28 cellular contexts compared by ENCODE assay signal in the genomic region with DNA sequence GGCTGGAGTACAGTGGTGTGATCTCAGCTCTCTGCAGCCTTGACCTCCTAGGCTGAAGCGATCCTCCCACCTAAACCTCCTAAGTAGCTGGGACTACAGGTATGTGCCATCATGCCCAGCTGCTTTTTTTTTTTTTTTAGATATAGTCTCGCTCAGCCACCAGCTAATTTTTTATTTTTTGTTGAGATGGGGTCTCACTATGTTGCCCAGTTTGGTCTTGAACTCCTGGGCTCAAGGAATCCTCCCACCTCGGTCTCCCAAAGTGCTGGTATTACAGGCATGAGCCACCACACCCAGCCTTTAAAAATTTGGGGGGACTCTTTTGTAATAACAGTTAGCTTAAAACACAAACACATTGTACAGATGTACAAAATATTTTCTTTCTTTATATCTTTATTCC.
"Had no signal": no experiment of that assay in that cellular context is flagged by ENCODE, and none has a peak within 500 bp of the region (broad histone marks: within the 10 kb centered on the region; RNA-seq: fewer than 3 reads in every experiment).

No MANE protein-coding gene starts in this region.

- ATAC-seq: activated CD4-positive, CD25-positive, alpha-beta regulatory T cell treated with anti-CD3 and anti-CD28 coated beads, Interleukin-2, amount 50 U/mL, for 24 hours; activated naive CD4-positive, alpha-beta T cell treated with anti-CD3 and anti-CD28 coated beads, Interleukin-2, amount 50 U/mL, for 72 hours; activated T-cell treated with anti-CD3 and anti-CD28 coated beads, Interleukin-2, amount 50 U/mL, for 72 hours; esophagus mucosa had no signal

- H3K36me3 ChIP-seq: brain microvascular endothelial cell had no signal

- H3K27ac ChIP-seq: brain microvascular endothelial cell, coronary artery, WERI-Rb-1 had no signal

- FAIRE-seq: astrocyte, bronchial epithelial cell, frontal cortex, TTC549 had no signal

- DNase-seq: activated B cell treated with CpG ODN at 0.5 μM for 24 hours; activated CD4-positive, alpha-beta memory T cell treated with anti-CD3 and anti-CD28 coated beads, Interleukin-2, amount 10 ng/mL, durations not matched to agents 7 days and 5 days; activated CD4-positive, alpha-beta T cell treated with anti-CD3 and anti-CD28 coated beads for 48 hours; activated CD4-positive, alpha-beta T cell treated with anti-CD3 and anti-CD28 coated beads, Interleukin-2, amount 50 U/mL, for 1 hour; activated CD8-positive, alpha-beta memory T cell treated with anti-CD3 and anti-CD28 coated beads, Interleukin-2, amount 50 U/mL, for 48 hours; activated gamma-delta T cell; activated naive CD4-positive, alpha-beta T cell; activated naive CD4-positive, alpha-beta T cell treated with anti-CD3 and anti-CD28 coated beads, Interleukin-2, amount 10 ng/mL, durations not matched to agents 7 days and 5 days; activated naive CD8-positive, alpha-beta T cell treated with anti-CD3 and anti-CD28 coated beads, Interleukin-2, amount 10 ng/mL, durations not matched to agents 7 days and 5 days; activated T-cell treated with anti-CD3 and anti-CD28 coated beads for 4 hours; activated T-cell treated with anti-CD3 and anti-CD28 coated beads, Interleukin-2, amount 50 U/mL, for 24 hours; activated T-cell treated with anti-CD3 and anti-CD28 coated beads, Interleukin-2, amount 50 U/mL, for 72 hours; brain microvascular endothelial cell; dorsolateral prefrontal cortex; effector memory CD4-positive, alpha-beta T cell; endodermal cell; foreskin fibroblast; head of caudate nucleus; T-helper 2 cell; WERI-Rb-1 had no signal

- H3K27me3 ChIP-seq: brain microvascular endothelial cell, dorsolateral prefrontal cortex had no signal

- H3K4me3 ChIP-seq: coronary artery, dorsolateral prefrontal cortex had no signal
